In genomic region chr20:1774479-1774878, GRCh38 we compare ENCODE assay signal across 21 cellular contexts.
A peak's percentile ranks its signal among the peaks of the same experiment; 100 is the strongest.
DNase-seq lines count a peak whose midpoint lies in the region; ATAC-seq, FAIRE-seq and TF ChIP-seq lines count a peak whose summit lies in the region.
"Had no signal": no experiment of that assay in that cellular context is flagged by ENCODE, and none has a peak within 500 bp of the region (broad histone marks: within the 10 kb centered on the region; RNA-seq: fewer than 3 reads in every experiment).

No MANE protein-coding gene starts in this region.

- no peak for TF ChIP-seq CTCF in HEK293 (tag by site-specific recombination; IDR thresholded peaks at IDR 0.05)
- no peak for TF ChIP-seq CTCF in K562 (IDR thresholded peaks at IDR 0.05 in 2 of 3, conservative IDR thresholded peaks at IDR 0.05 in 1 of 3; ENCODE audit: insufficient read depth in 2 of 3, low read depth in 1 of 3, low read length in 3 of 3)

- FAIRE-seq in K562 (lab: Jason Lieb, UNC), result no peak
- FAIRE-seq in GM12891 (lab: Jason Lieb, UNC), result no peak
- FAIRE-seq: A549, D721Med, G401.6, GM12892, GM18507 had no signal

- H3K36me3 Mint-ChIP-seq in activated T-cell treated with anti-CD3 and anti-CD28 coated beads, Interleukin-2, amount 50 U/mL, for 24 hours (ENCODE audit: low read depth), result no peaks in the 10 kb centered on the region
- H3K36me3 Mint-ChIP-seq: CD8-positive, alpha-beta T cell had no signal

- no peak overlapping the region for H3K9ac ChIP-seq in K562 (ENCODE audit: insufficient read depth in 1 of 2, low read depth in 2 of 2, low read length in 2 of 2)
- H3K9ac ChIP-seq: BLaER1 treated with 17β-estradiol and CSF1 and Interleukin-3, amounts not matched to agents 10 nM and 100 nM had no signal

- no peaks in the 10 kb centered on the region for H3K27me3 Mint-ChIP-seq in activated T-cell treated with anti-CD3 and anti-CD28 coated beads, Interleukin-2, amount 50 U/mL, for 24 hours

- WGBS in K562 (ENCODE audit: insufficient coverage, low coverage, missing lambda C conversion rate), result 49% methylated on average over 6 of the region's 6 CpGs

- intact Hi-C loops in K562 (cut with micrococcal nuclease), result no loop called here

- no peak overlapping the region for H2AFZ ChIP-seq in K562 (ENCODE audit: low read depth, low read length)

- in situ Hi-C loops in K562 (cut with MboI), result loop anchor here (25.0 kb wide), 1 partner anchor 262 kb away; no protein-coding TSS in a partner anchor

- H3K36me3 ChIP-seq in HEK293 (ENCODE audit: control insufficient read depth in 2 of 2, insufficient read depth in 1 of 2, low read length in 2 of 2), result no peaks in the 10 kb centered on the region
- H3K36me3 ChIP-seq in K562 (ENCODE audit: control insufficient read depth, insufficient read depth, low read length), result no peaks in the 10 kb centered on the region
- H3K36me3 ChIP-seq: BLaER1 treated with 17β-estradiol and CSF1 and Interleukin-3, amounts not matched to agents 10 nM and 100 nM had no signal

- TF ChIP-seq POLR2A in K562 (conservative IDR thresholded peaks at IDR 0.05) (no peak), GM12891 (IDR thresholded peaks at IDR 0.05; ENCODE audit: low read depth, low read length) (no peak)

- ATAC-seq in K562, result no peak
- ATAC-seq: A549; CD8-positive, alpha-beta T cell had no signal

- H3K27me3 ChIP-seq in K562 (ENCODE audit: control insufficient read depth in 2 of 2, insufficient read depth in 2 of 2, low read length in 2 of 2), result peaks cover 0 to 9% of the 10 kb centered on the region in 2 experiments; a peak in 2 of 5 replicates

- H3K9me1 ChIP-seq in K562 (ENCODE audit: control insufficient read depth, insufficient read depth, low read length), result no peaks in the 10 kb centered on the region

- DNase-seq in activated T-cell treated with anti-CD3 and anti-CD28 coated beads, Interleukin-2, amount 50 U/mL, for 24 hours, result no peak
- DNase-seq in activated T-cell treated with anti-CD3 and anti-CD28 coated beads, Interleukin-2, amount 50 U/mL, for 48 hours, result no peak
- DNase-seq in K562 (ENCODE audit: extremely low read depth in 1 of 4, low spot score in 3 of 4) (no peak), NCI-H774 (lab: John Stamatoyannopoulos, UW) (no peak), GM12891 (ENCODE audit: insufficient read length, low spot score) (no peak)
- DNase-seq: AML-193; Caco-2; CD4-positive, alpha-beta T cell; CD8-positive, alpha-beta T cell; DMS79 treated with DMSO at 0.1 percent for 48 hours; GF-D8 had no signal

- no peak overlapping the region for H3K4me3 Mint-ChIP-seq in activated T-cell treated with anti-CD3 and anti-CD28 coated beads, Interleukin-2, amount 50 U/mL, for 24 hours
- H3K4me3 Mint-ChIP-seq: B cell; CD4-positive, alpha-beta T cell; CD8-positive, alpha-beta T cell had no signal

- POLR2A ChIA-PET in HEK293 (lab: Yijun Ruan, JAX) (no interaction called here), K562 (lab: Yijun Ruan, JAX) (no interaction called here)

- TF ChIP-seq EP300 in K562 (IDR thresholded peaks at IDR 0.05; ENCODE audit: low read length), result no peak

- H3K79me2 ChIP-seq in K562 (ENCODE audit: control insufficient read depth, insufficient read depth, low read length), result no peaks in the 10 kb centered on the region

- TF ChIP-seq RAD21 in K562 (CRISPR knock-in tag; conservative IDR thresholded peaks at IDR 0.05 in 1 of 2, IDR thresholded peaks at IDR 0.05 in 1 of 2), result no peak

- H3K27ac Mint-ChIP-seq in activated T-cell treated with anti-CD3 and anti-CD28 coated beads, Interleukin-2, amount 50 U/mL, for 24 hours, result peak overlapping the region; percentile 5
- H3K27ac Mint-ChIP-seq: B cell; CD4-positive, alpha-beta T cell; CD8-positive, alpha-beta T cell had no signal

- H3K9me3 ChIP-seq in HEK293 (ENCODE audit: control insufficient read depth, insufficient read depth, low read depth, low read length) (no peaks in the 10 kb centered on the region), K562 (replicated peaks; ENCODE audit: control insufficient read depth, insufficient read depth, low read depth, low read length) (no peaks in the 10 kb centered on the region)
- H3K9me3 ChIP-seq: A549; BLaER1 treated with 17β-estradiol and CSF1 and Interleukin-3, amounts not matched to agents 10 nM and 100 nM; Caco-2 had no signal

- H4K20me1 ChIP-seq in K562 (replicated peaks; ENCODE audit: control insufficient read depth, insufficient read depth, low read length), result no peaks in the 10 kb centered on the region
- H4K20me1 ChIP-seq: BLaER1 treated with 17β-estradiol and CSF1 and Interleukin-3, amounts not matched to agents 10 nM and 100 nM had no signal

- H3K4me1 ChIP-seq in HEK293 (ENCODE audit: control insufficient read depth, insufficient read depth, low read length) (peaks cover 4% of the 10 kb centered on the region), K562 (replicated peaks in 1 of 2; ENCODE audit: control insufficient read depth in 2 of 2, insufficient read depth in 2 of 2, low read length in 2 of 2) (peaks cover 0 to 5% of the 10 kb centered on the region in 2 experiments; a peak in 2 of 5 replicates)

- H3K4me2 ChIP-seq in K562 (ENCODE audit: insufficient read depth, low read length), result no peak overlapping the region
- H3K4me2 ChIP-seq: BLaER1 treated with 17β-estradiol and CSF1 and Interleukin-3, amounts not matched to agents 10 nM and 100 nM had no signal

- H3K9me3 Mint-ChIP-seq in activated T-cell treated with anti-CD3 and anti-CD28 coated beads, Interleukin-2, amount 50 U/mL, for 24 hours, result no peaks in the 10 kb centered on the region
- H3K9me3 Mint-ChIP-seq: CD4-positive, alpha-beta T cell; CD8-positive, alpha-beta T cell had no signal

- H3K4me1 Mint-ChIP-seq in activated T-cell treated with anti-CD3 and anti-CD28 coated beads, Interleukin-2, amount 50 U/mL, for 24 hours (ENCODE audit: low read depth), result peaks cover 15% of the 10 kb centered on the region

- BruUV-seq in K562 (replicated peaks; lab: Mats Ljungman, UMichigan), result no TSS peak

- no peak overlapping the region for H3K27ac ChIP-seq in HEK293 (ENCODE audit: extremely low read depth, low read depth, low read length)
- no peak overlapping the region for H3K27ac ChIP-seq in K562 (ENCODE audit: extremely low read depth, low read depth, low read length)
- H3K27ac ChIP-seq: 22Rv1; A549; BLaER1 treated with 17β-estradiol and CSF1 and Interleukin-3, amounts not matched to agents 10 nM and 100 nM; C4-2B had no signal

- CTCF ChIA-PET in HEK293 (lab: Yijun Ruan, JAX), result no interaction called here
- CTCF ChIA-PET in K562 (lab: Yijun Ruan, JAX; ENCODE audit: low intra/inter-chr PET ratio), result no interaction called here

- H3K4me3 ChIP-seq in HEK293 (ENCODE audit: low read depth, low read length), result no peak overlapping the region
- no peak overlapping the region for H3K4me3 ChIP-seq in K562
- H3K4me3 ChIP-seq: A549; BLaER1 treated with 17β-estradiol and CSF1 and Interleukin-3, amounts not matched to agents 10 nM and 100 nM had no signal

TF ChIP-seq in HEK293, 187 proteins besides CTCF, POLR2A, EP300 and RAD21:
- no peak for TF ChIP-seq ZNF366 (tag by site-specific recombination; conservative IDR thresholded peaks at IDR 0.05)
- TF ChIP-seq ZNF423 (tag by site-specific recombination; IDR thresholded peaks at IDR 0.05), result no peak
- no peak for TF ChIP-seq FEZF1 (tag by site-specific recombination; IDR thresholded peaks at IDR 0.05)
- no peak for TF ChIP-seq ZXDB (tag by site-specific recombination; IDR thresholded peaks at IDR 0.05)
- no peak for TF ChIP-seq KLF8 (tag by site-specific recombination; IDR thresholded peaks at IDR 0.05)
- no peak for TF ChIP-seq ZNF660 (tag by site-specific recombination; IDR thresholded peaks at IDR 0.05)
- TF ChIP-seq ZNF747 (tag by site-specific recombination; IDR thresholded peaks at IDR 0.05), result no peak
- TF ChIP-seq ZNF146 (tag by site-specific recombination; IDR thresholded peaks at IDR 0.05), result peak; percentile 95
- TF ChIP-seq ZNF548 (tag by site-specific recombination; IDR thresholded peaks at IDR 0.05), result no peak

TF ChIP-seq in K562, 482 proteins besides CTCF, POLR2A, EP300 and RAD21:
- TF ChIP-seq ZNF146 (CRISPR knock-in tag; IDR thresholded peaks at IDR 0.05; ENCODE audit: unreplicated experiment) (peak; percentile 24), CBX8 (IDR thresholded peaks at IDR 0.05; ENCODE audit: borderline replicate concordance, extremely low read depth, low read depth, low read length, poor library complexity, severe bottlenecking) (no peak)
TF ChIP-seq in K562: peak in this region for 1.

TF ChIP-seq in GM12891, 5 proteins besides CTCF, POLR2A, EP300 and RAD21:
- TF ChIP-seq POLR2AphosphoS5 (IDR thresholded peaks at IDR 0.05; ENCODE audit: low read depth, low read length) (no peak), TAF1 (IDR thresholded peaks at IDR 0.05; ENCODE audit: low read depth, low read length) (no peak), SPI1 (IDR thresholded peaks at IDR 0.05; ENCODE audit: low read depth, low read length) (no peak), PAX5 (IDR thresholded peaks at IDR 0.05; ENCODE audit: insufficient read depth, low read length, severe bottlenecking) (no peak), POU2F2 (IDR thresholded peaks at IDR 0.05; ENCODE audit: low read depth, low read length) (no peak)
